ENCODE assay signal across 1 cellular context in genomic region chr4:1898007-1898406, GRCh38.
TF ChIP-seq lines count a peak whose summit lies in the region.

No MANE protein-coding gene starts in this region.

TF ChIP-seq in WTC11, 78 proteins besides CTCF, POLR2A, EP300 and RAD21 (continued from another document):
- TF ChIP-seq ATF6 (CRISPR knock-in tag; IDR thresholded peaks at IDR 0.05) (no peak), CBFB (CRISPR knock-in tag; IDR thresholded peaks at IDR 0.05; ENCODE audit: low read depth) (no peak), GTF2I (CRISPR knock-in tag; conservative IDR thresholded peaks at IDR 0.05) (no peak), ZNF281 (CRISPR knock-in tag; IDR thresholded peaks at IDR 0.05) (no peak), MLX (CRISPR knock-in tag; IDR thresholded peaks at IDR 0.05) (no peak), GRHL2 (CRISPR knock-in tag; IDR thresholded peaks at IDR 0.05; ENCODE audit: insufficient replicate concordance, severe bottlenecking) (no peak), TEAD1 (CRISPR knock-in tag; IDR thresholded peaks at IDR 0.05) (no peak)
